ENCODE assay signal across 15 cellular contexts in the genomic region with DNA sequence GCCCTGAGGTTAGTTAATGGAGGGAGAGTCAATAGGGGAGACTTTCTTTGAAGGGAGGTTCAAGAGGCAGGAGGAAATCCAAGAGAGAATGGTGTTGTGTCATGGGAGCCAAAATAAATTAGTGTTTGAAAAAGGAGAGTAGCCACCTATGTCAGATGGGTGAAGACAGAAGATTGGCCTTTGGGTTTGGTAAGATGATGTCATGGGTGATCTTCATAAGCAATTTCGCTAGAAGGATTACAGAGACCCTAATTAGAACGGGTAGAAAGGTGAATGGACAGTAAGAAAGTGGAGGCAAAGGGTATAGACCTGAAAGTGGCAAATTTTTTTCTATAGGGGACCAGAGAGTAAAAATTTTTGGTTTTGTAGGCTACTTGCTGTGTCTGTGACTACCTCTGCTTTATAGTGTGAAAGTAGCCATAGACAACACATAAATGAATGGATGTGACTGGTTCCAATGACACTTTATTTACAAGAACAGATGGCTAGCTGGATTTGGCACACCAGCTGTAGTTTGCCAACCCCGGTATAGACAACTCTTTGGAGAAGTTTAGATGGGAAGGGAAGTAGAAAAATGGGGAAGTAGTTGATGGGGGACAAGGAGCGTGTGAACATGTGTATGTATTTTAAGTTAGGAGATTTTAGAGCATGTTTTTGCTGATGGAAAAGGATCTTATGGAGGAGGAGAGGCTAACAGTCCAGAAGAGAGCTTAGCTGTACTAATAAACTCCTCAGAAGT. TPM values are rescaled to one million over a fixed set of nuclear protein-coding genes. Genes with fewer than 3 reads are reported as not detected.
DNase-seq lines count a peak whose midpoint lies in the region; ATAC-seq and TF ChIP-seq lines count a peak whose summit lies in the region.
"Had no signal": no experiment of that assay in that cellular context is flagged by ENCODE, and none has a peak within 500 bp of the region (broad histone marks: within the 10 kb centered on the region; RNA-seq: fewer than 3 reads in every experiment).

No MANE protein-coding gene starts in this region.

- H3K4me3 Mint-ChIP-seq in stimulated activated effector memory CD8-positive, alpha-beta T cell treated with anti-CD3 and anti-CD28 coated beads, Interleukin-12 subunit alpha, Interleukin-12 subunit beta, amount 100 ng/mL, for 72 hours, result no peak overlapping the region
- H3K4me3 Mint-ChIP-seq in Calu3 (ENCODE audit: low read depth, unreplicated experiment), result no peak overlapping the region

- H3K4me1 Mint-ChIP-seq in stimulated activated effector memory CD8-positive, alpha-beta T cell treated with anti-CD3 and anti-CD28 coated beads, Interleukin-12 subunit alpha, Interleukin-12 subunit beta, amount 100 ng/mL, for 72 hours, result peaks cover 28% of the 10 kb centered on the region
- peaks cover 9% of the 10 kb centered on the region for H3K4me1 Mint-ChIP-seq in Calu3 (ENCODE audit: low read depth, unreplicated experiment)

- H3K9me3 Mint-ChIP-seq in stimulated activated effector memory CD8-positive, alpha-beta T cell treated with anti-CD3 and anti-CD28 coated beads, Interleukin-12 subunit alpha, Interleukin-12 subunit beta, amount 100 ng/mL, for 72 hours, result no peaks in the 10 kb centered on the region
- no peaks in the 10 kb centered on the region for H3K9me3 Mint-ChIP-seq in Calu3 (ENCODE audit: low read depth, unreplicated experiment)

- intact Hi-C loops in Calu3 (cut with micrococcal nuclease; ENCODE audit: unreplicated experiment), result no loop called here

- POLR2A ChIA-PET in HEK293 (lab: Yijun Ruan, JAX), result interaction anchor here (2.1 kb wide), 1 partner anchor 10 kb away, joined by 8 read pairs; a partner anchor contains a TSS

- no peak for TF ChIP-seq CTCF in HEK293 (tag by site-specific recombination; IDR thresholded peaks at IDR 0.05)
- no peak for TF ChIP-seq CTCF in RWPE2 (IDR thresholded peaks at IDR 0.05; ENCODE audit: poor library complexity, severe bottlenecking)
- no peak for TF ChIP-seq CTCF in Calu3 (IDR thresholded peaks at IDR 0.05; ENCODE audit: unreplicated experiment)

- H3K27ac Mint-ChIP-seq in stimulated activated effector memory CD8-positive, alpha-beta T cell treated with anti-CD3 and anti-CD28 coated beads, Interleukin-12 subunit alpha, Interleukin-12 subunit beta, amount 100 ng/mL, for 72 hours, result peak overlapping the region; percentile 1
- no peak overlapping the region for H3K27ac Mint-ChIP-seq in Calu3 (ENCODE audit: unreplicated experiment)

- DNase-seq in RWPE2 (ENCODE audit: low spot score) (no peak), SW 1271 (lab: John Stamatoyannopoulos, UW) (no peak), Calu3 (no peak), A172 (ENCODE audit: low spot score) (no peak)
- no peak for DNase-seq in stimulated activated effector memory CD8-positive, alpha-beta T cell treated with anti-CD3 and anti-CD28 coated beads, Interleukin-12 subunit alpha, Interleukin-12 subunit beta, amount 100 ng/mL, for 72 hours (ENCODE audit: low spot score in 2 of 2)
- DNase-seq: activated T-cell treated with anti-CD3 and anti-CD28 coated beads for 4 hours; anterior cingulate cortex; effector CD8-positive, alpha-beta T cell; ovary had no signal

- H3K4me3 ChIP-seq in HEK293 (ENCODE audit: low read depth, low read length), result no peak overlapping the region
- H3K4me3 ChIP-seq in RWPE2 (ENCODE audit: severe bottlenecking), result no peak overlapping the region
- H3K4me3 ChIP-seq: ovary had no signal

- CTCF ChIA-PET in HEK293 (lab: Yijun Ruan, JAX) (interaction anchor here (0.6 to 2.9 kb wide), 3 partner anchors 11 to 135 kb away, joined by 3 to 20 read pairs (median 3); a partner anchor contains a TSS), Calu3 (lab: Charles Lee) (interaction anchor here (0.6 to 1.4 kb wide), 2 partner anchors 72 to 314 kb away, joined by 3 to 4 read pairs; no protein-coding TSS in a partner anchor)

- no peaks in the 10 kb centered on the region for H3K27me3 Mint-ChIP-seq in Calu3 (ENCODE audit: unreplicated experiment)

- H3K4me1 ChIP-seq in HEK293 (ENCODE audit: control insufficient read depth, insufficient read depth, low read length), result no peaks in the 10 kb centered on the region; the same call in 1 of the 2 replicates
- H3K4me1 ChIP-seq in RWPE2 (ENCODE audit: insufficient read depth, poor library complexity, severe bottlenecking), result peaks cover 7% of the 10 kb centered on the region

- no peaks in the 10 kb centered on the region for H3K27me3 ChIP-seq in RWPE2 (ENCODE audit: insufficient read depth, poor library complexity, severe bottlenecking)
- H3K27me3 ChIP-seq in layer of hippocampus (ENCODE audit: control insufficient read depth, insufficient read depth, low read length), result no peaks in the 10 kb centered on the region
- H3K27me3 ChIP-seq: ovary had no signal

- H3K36me3 ChIP-seq in HEK293 (ENCODE audit: control insufficient read depth in 2 of 2, insufficient read depth in 1 of 2, low read length in 2 of 2) (peaks cover 19 to 79% of the 10 kb centered on the region in 2 experiments), RWPE2 (ENCODE audit: low read depth) (peaks cover 68% of the 10 kb centered on the region)
- H3K36me3 ChIP-seq: ovary had no signal

- H3K9me3 ChIP-seq in HEK293 (ENCODE audit: control insufficient read depth, insufficient read depth, low read depth, low read length) (no peaks in the 10 kb centered on the region), RWPE2 (ENCODE audit: severe bottlenecking) (no peaks in the 10 kb centered on the region)
- H3K9me3 ChIP-seq: ovary had no signal

- peaks cover 77% of the 10 kb centered on the region for H3K36me3 Mint-ChIP-seq in stimulated activated effector memory CD8-positive, alpha-beta T cell treated with anti-CD3 and anti-CD28 coated beads, Interleukin-12 subunit alpha, Interleukin-12 subunit beta, amount 100 ng/mL, for 72 hours
- peaks cover 19% of the 10 kb centered on the region for H3K36me3 Mint-ChIP-seq in Calu3 (ENCODE audit: insufficient read depth, unreplicated experiment)

- no TSS peak for BruUV-seq in Calu3 (replicated peaks; lab: Mats Ljungman, UMichigan)

- H3K27ac ChIP-seq in HEK293 (ENCODE audit: extremely low read depth, low read depth, low read length) (no peak overlapping the region), RWPE2 (ENCODE audit: poor library complexity, severe bottlenecking) (peak overlapping the region; percentile 37), layer of hippocampus (ENCODE audit: low read depth, low read length) (peak overlapping the region; percentile 50)
- H3K27ac ChIP-seq: ovary, VCaP had no signal

- no peak for ATAC-seq in RWPE2 (ENCODE audit: low read depth)
- ATAC-seq in stimulated activated effector memory CD8-positive, alpha-beta T cell treated with anti-CD3 and anti-CD28 coated beads, Interleukin-12 subunit alpha, Interleukin-12 subunit beta, amount 100 ng/mL, for 72 hours, result no peak
- no peak for ATAC-seq in HG02884 (IDR thresholded peaks at IDR 0.05; ENCODE audit: unreplicated experiment)
- ATAC-seq: left lobe of liver had no signal

TF ChIP-seq in HEK293, 187 proteins besides CTCF, POLR2A, EP300 and RAD21:
- TF ChIP-seq, protein P1, sequence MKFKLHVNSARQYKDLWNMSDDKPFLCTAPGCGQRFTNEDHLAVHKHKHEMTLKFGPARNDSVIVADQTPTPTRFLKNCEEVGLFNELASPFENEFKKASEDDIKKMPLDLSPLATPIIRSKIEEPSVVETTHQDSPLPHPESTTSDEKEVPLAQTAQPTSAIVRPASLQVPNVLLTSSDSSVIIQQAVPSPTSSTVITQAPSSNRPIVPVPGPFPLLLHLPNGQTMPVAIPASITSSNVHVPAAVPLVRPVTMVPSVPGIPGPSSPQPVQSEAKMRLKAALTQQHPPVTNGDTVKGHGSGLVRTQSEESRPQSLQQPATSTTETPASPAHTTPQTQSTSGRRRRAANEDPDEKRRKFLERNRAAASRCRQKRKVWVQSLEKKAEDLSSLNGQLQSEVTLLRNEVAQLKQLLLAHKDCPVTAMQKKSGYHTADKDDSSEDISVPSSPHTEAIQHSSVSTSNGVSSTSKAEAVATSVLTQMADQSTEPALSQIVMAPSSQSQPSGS (tag by site-specific recombination; IDR thresholded peaks at IDR 0.05; ENCODE audit: low read depth), result peak; percentile 79
- TF ChIP-seq ZBTB17 (tag by site-specific recombination; IDR thresholded peaks at IDR 0.05) (peak; percentile 51; the same call in 1 of the 2 replicates), ZNF544 (tag by site-specific recombination; IDR thresholded peaks at IDR 0.05) (no peak), PRDM1 (tag by site-specific recombination; IDR thresholded peaks at IDR 0.05) (peak; percentile 78)

RNA-seq across cellular contexts. Expression of a gene that starts 9.3 kb away (rescaled TPM):
- total RNA-seq in Calu3 (2022), result 50.3 and 51.9 TPM in 2 replicates
- total RNA-seq in A172 (2014; rRNA removed; shearing (Covaris generic)), result 8.0 and 9.4 TPM in 2 replicates

RNA-seq across cellular contexts. Expression of a gene that starts 54.0 kb away (rescaled TPM):
- not detected in 2 replicates for total RNA-seq in Calu3 (2022)
- not detected in 2 replicates for total RNA-seq in A172 (2014; rRNA removed; shearing (Covaris generic))
- total RNA-seq: frontal cortex, left lobe of liver, ovary had no signal

RNA-seq across cellular contexts. Expression of a gene that starts 54.8 kb away (rescaled TPM):
- not detected in 2 replicates for total RNA-seq in Calu3 (2022)
- not detected in 2 replicates for total RNA-seq in A172 (2014; rRNA removed; shearing (Covaris generic))

RNA-seq across cellular contexts. Expression of a gene that starts 58.1 kb away (rescaled TPM):
- 17.2 and 19.1 TPM in 2 replicates for total RNA-seq in Calu3 (2022)
- total RNA-seq in A172 (2014; rRNA removed; shearing (Covaris generic)), result 41.0 and 43.7 TPM in 2 replicates
